ENCODE assay signal across 21 cellular contexts in genomic region chr10:99781734-99782429, GRCh38. TPM values are rescaled to one million over a fixed set of nuclear protein-coding genes. Genes with fewer than 3 reads are reported as not detected.
DNase-seq lines count a peak whose midpoint lies in the region; ATAC-seq and TF ChIP-seq lines count a peak whose summit lies in the region.
"Had no signal": no experiment of that assay in that cellular context is flagged by ENCODE, and none has a peak within 500 bp of the region (broad histone marks: within the 10 kb centered on the region; RNA-seq: fewer than 3 reads in every experiment).

No MANE protein-coding gene starts in this region.

- peak; percentile 31 for DNase-seq in M059J (ENCODE audit: low read depth)
- DNase-seq in epithelial cell of prostate (ENCODE audit: low read depth, low spot score): no peak
- DNase-seq in CD14-positive monocyte (ENCODE audit: low spot score): no peak
- no peak for DNase-seq in activated naive CD8-positive, alpha-beta T cell treated with anti-CD3 and anti-CD28 coated beads, Interleukin-2, amount 50 U/mL, for 24 hours
- DNase-seq in D341Med (ENCODE audit: low spot score): no peak
- DNase-seq in KBM-7: no peak
- DNase-seq: CD4-positive, CD25-positive, alpha-beta regulatory T cell; DND-41; GDM1; Karpas-422; MM.1S; NCI-H1105; NCI-H1694; NCI-H2107; NCI-H2227 treated with DMSO at 0.1 percent for 48 hours; NCI-H524 treated with DMSO at 0.1 percent for 48 hours; SHP77 had no signal

- no peak overlapping the region for H3K4me3 Mint-ChIP-seq in nephron
- no peak overlapping the region for H3K4me3 Mint-ChIP-seq in CD14-positive monocyte
- no peak overlapping the region for H3K4me3 Mint-ChIP-seq in activated naive CD8-positive, alpha-beta T cell treated with anti-CD3 and anti-CD28 coated beads, Interleukin-2, amount 50 U/mL, for 24 hours
- H3K4me3 Mint-ChIP-seq: CD4-positive, CD25-positive, alpha-beta regulatory T cell; GM23338 had no signal

- H3K27ac ChIP-seq in ACC112 (ENCODE audit: low read depth, low read length) (peak overlapping the region; percentile 98), epithelial cell of prostate (peak overlapping the region; percentile 62)

- H3K4me3 ChIP-seq in ACC112 (ENCODE audit: low read depth, low read length): no peak overlapping the region
- H3K4me3 ChIP-seq: GM12878, GM23338 had no signal

- H3K4me1 Mint-ChIP-seq in nephron (peaks cover 35% of the 10 kb centered on the region), CD14-positive monocyte (peaks cover 27% of the 10 kb centered on the region)
- peaks cover 7% of the 10 kb centered on the region for H3K4me1 Mint-ChIP-seq in activated naive CD8-positive, alpha-beta T cell treated with anti-CD3 and anti-CD28 coated beads, Interleukin-2, amount 50 U/mL, for 24 hours

- H3K9me3 Mint-ChIP-seq in nephron (no peaks in the 10 kb centered on the region), CD14-positive monocyte (no peaks in the 10 kb centered on the region)
- no peaks in the 10 kb centered on the region for H3K9me3 Mint-ChIP-seq in activated naive CD8-positive, alpha-beta T cell treated with anti-CD3 and anti-CD28 coated beads, Interleukin-2, amount 50 U/mL, for 24 hours
- H3K9me3 Mint-ChIP-seq: GM23338 had no signal

- TF ChIP-seq CTCF in nephron (IDR thresholded peaks at IDR 0.05; ENCODE audit: unreplicated experiment in 3 of 3) (no peak), CD14-positive monocyte (IDR thresholded peaks at IDR 0.05) (no peak)

- H3K27ac Mint-ChIP-seq in nephron (peak overlapping the region; percentile 67 to 97 (median 79)), CD14-positive monocyte (no peak overlapping the region)
- no peak overlapping the region for H3K27ac Mint-ChIP-seq in activated naive CD8-positive, alpha-beta T cell treated with anti-CD3 and anti-CD28 coated beads, Interleukin-2, amount 50 U/mL, for 24 hours
- H3K27ac Mint-ChIP-seq: CD4-positive, CD25-positive, alpha-beta regulatory T cell; GM23338 had no signal

- ATAC-seq in activated naive CD8-positive, alpha-beta T cell treated with anti-CD3 and anti-CD28 coated beads, Interleukin-2, amount 50 U/mL, for 24 hours: no peak
- ATAC-seq: GM12878, GM23338 had no signal

- peaks cover 4% of the 10 kb centered on the region for H3K27me3 Mint-ChIP-seq in nephron (ENCODE audit: low read depth)
- H3K27me3 Mint-ChIP-seq in CD14-positive monocyte (ENCODE audit: low read depth in 3 of 3): no peaks in the 10 kb centered on the region
- no peaks in the 10 kb centered on the region for H3K27me3 Mint-ChIP-seq in activated naive CD8-positive, alpha-beta T cell treated with anti-CD3 and anti-CD28 coated beads, Interleukin-2, amount 50 U/mL, for 24 hours

- no peak overlapping the region for H2AFZ ChIP-seq in ACC112 (ENCODE audit: low read length, unreplicated experiment)
- H2AFZ ChIP-seq: GM23338 had no signal

- H3K36me3 ChIP-seq in ACC112 (ENCODE audit: insufficient read depth, low read length): no peaks in the 10 kb centered on the region

- no peaks in the 10 kb centered on the region for H3K27me3 ChIP-seq in ACC112 (ENCODE audit: insufficient read depth, low read length)

- in situ Hi-C loops in KBM-7 (cut with MboI; ENCODE audit: low pct_unique_long_range_greater_than_20kb, low sequenced_read_pairs): no loop called here

- intact Hi-C loops in CD14-positive monocyte (cut with micrococcal nuclease): no loop called here

- peaks cover 74% of the 10 kb centered on the region for H3K4me1 ChIP-seq in ACC112 (ENCODE audit: control insufficient read depth, insufficient read depth, low read length, unreplicated experiment)

- no peaks in the 10 kb centered on the region for H3K79me2 ChIP-seq in ACC112 (ENCODE audit: control insufficient read depth, insufficient read depth, low read length, unreplicated experiment)

- H3K36me3 Mint-ChIP-seq in nephron (ENCODE audit: low read depth) (no peaks in the 10 kb centered on the region), CD14-positive monocyte (no peaks in the 10 kb centered on the region)
- peaks cover 3% of the 10 kb centered on the region for H3K36me3 Mint-ChIP-seq in activated naive CD8-positive, alpha-beta T cell treated with anti-CD3 and anti-CD28 coated beads, Interleukin-2, amount 50 U/mL, for 24 hours (ENCODE audit: low read depth)

RNA-seq across cellular contexts. Expression of gene ABCC2, which starts 0.6 kb away (rescaled TPM):
- total RNA-seq in M059J (2014; rRNA removed; shearing (Covaris generic)): 0.52 and 6.1 TPM in 2 replicates
- under 1 TPM; 0.09 to 0.35 TPM for polyA plus RNA-seq in CD14-positive monocyte

RNA-seq across cellular contexts. Expression of gene CUTC, which starts 49.8 kb away (rescaled TPM):
- 14.4 and 29.5 TPM in 2 replicates for total RNA-seq in M059J (2014; rRNA removed; shearing (Covaris generic))
- polyA plus RNA-seq in CD14-positive monocyte: 10 to 100 TPM; 35.5 to 41.9 TPM

RNA-seq across cellular contexts. Expression of gene COX15, which starts 50.0 kb away (rescaled TPM):
- total RNA-seq in M059J (2014; rRNA removed; shearing (Covaris generic)): 27.8 and 35.7 TPM in 2 replicates
- 10 to 100 TPM; 35.7 to 37.6 TPM for polyA plus RNA-seq in CD14-positive monocyte

Comparison
In these comparisons a context has a peak if more than half of its experiments do, and no peak if none do; other contexts are left out.
1. H3K27ac Mint-ChIP-seq: peak in nephron (3 of 3); none in CD14-positive monocyte (0 of 7) and activated naive CD8-positive, alpha-beta T cell treated with anti-CD3 and anti-CD28 coated beads, Interleukin-2, amount 50 U/mL, for 24 hours (single experiment).